ENCODE assay signal across 24 cellular contexts in genomic region chr6:119566546-119567263, GRCh38.
DNase-seq lines count a peak whose midpoint lies in the region; ATAC-seq, FAIRE-seq and TF ChIP-seq lines count a peak whose summit lies in the region.
"Had no signal": no experiment of that assay in that cellular context is flagged by ENCODE, and none has a peak within 500 bp of the region (broad histone marks: within the 10 kb centered on the region; RNA-seq: fewer than 3 reads in every experiment).

No MANE protein-coding gene starts in this region.

- H4K20me1 ChIP-seq in K562 (replicated peaks; ENCODE audit: control insufficient read depth, insufficient read depth, low read length), result no peaks in the 10 kb centered on the region
- H4K20me1 ChIP-seq: BLaER1 had no signal

- peak overlapping the region; percentile 95 for H2AFZ ChIP-seq in K562 (ENCODE audit: low read depth, low read length)

- TF ChIP-seq POLR2A in K562 (conservative IDR thresholded peaks at IDR 0.05), result peak; percentile 96
- TF ChIP-seq POLR2A in prostate gland (IDR thresholded peaks at IDR 0.05), result no peak

- peak overlapping the region; percentile 42 for H3K4me3 ChIP-seq in K562
- peak overlapping the region in 1 of 2 donors; percentile 0 for H3K4me3 ChIP-seq in prostate gland
- H3K4me3 ChIP-seq: BLaER1, MG63 had no signal

- no peaks in the 10 kb centered on the region for H3K79me2 ChIP-seq in K562 (ENCODE audit: control insufficient read depth, insufficient read depth, low read length)

- H3K27me3 ChIP-seq in K562 (ENCODE audit: control insufficient read depth in 2 of 2, insufficient read depth in 2 of 2, low read length in 2 of 2) (no peaks in the 10 kb centered on the region), prostate gland (replicated peaks; ENCODE audit: insufficient read depth) (no peaks in the 10 kb centered on the region)
- H3K27me3 ChIP-seq: BLaER1, MG63 had no signal

- H3K27ac ChIP-seq in K562 (ENCODE audit: extremely low read depth, low read depth, low read length) (peak overlapping the region; percentile 84), prostate gland (no peak overlapping the region)
- H3K27ac ChIP-seq: 22Rv1, BLaER1, KMS-11 had no signal

- 22% methylated on average over 19 of the region's 19 CpGs for WGBS in K562 (ENCODE audit: insufficient coverage, low coverage, missing lambda C conversion rate)
- WGBS in prostate gland, result 53% methylated on average over 19 of the region's 19 CpGs

- peak overlapping the region in 1 of 2 experiments; percentile 70; a peak in 2 of 4 replicates for H3K9ac ChIP-seq in K562 (ENCODE audit: insufficient read depth in 1 of 2, low read depth in 2 of 2, low read length in 2 of 2)
- H3K9ac ChIP-seq: BLaER1, KMS-11 had no signal

- TF ChIP-seq CTCF in K562 (IDR thresholded peaks at IDR 0.05 in 2 of 3, conservative IDR thresholded peaks at IDR 0.05 in 1 of 3; ENCODE audit: insufficient read depth in 2 of 3, low read depth in 1 of 3, low read length in 3 of 3), result no peak
- no peak for TF ChIP-seq CTCF in prostate gland (IDR thresholded peaks at IDR 0.05)

- POLR2A ChIA-PET in K562 (lab: Yijun Ruan, JAX), result interaction anchor here (0.7 kb wide), 1 partner anchor 434 kb away, joined by 3 read pairs; no protein-coding TSS in a partner anchor

- H3K9me1 ChIP-seq in K562 (ENCODE audit: control insufficient read depth, insufficient read depth, low read length), result no peaks in the 10 kb centered on the region

- H3K9me3 ChIP-seq in K562 (replicated peaks; ENCODE audit: control insufficient read depth, insufficient read depth, low read depth, low read length) (no peaks in the 10 kb centered on the region), prostate gland (no peaks in the 10 kb centered on the region)
- H3K9me3 ChIP-seq: BLaER1, MG63 had no signal

- H3K36me3 ChIP-seq in K562 (ENCODE audit: control insufficient read depth, insufficient read depth, low read length) (no peaks in the 10 kb centered on the region), prostate gland (no peaks in the 10 kb centered on the region)
- H3K36me3 ChIP-seq: BLaER1, MG63 had no signal

- CTCF ChIA-PET in K562 (lab: Yijun Ruan, JAX; ENCODE audit: low intra/inter-chr PET ratio), result no interaction called here

- TF ChIP-seq RAD21 in K562 (CRISPR knock-in tag; conservative IDR thresholded peaks at IDR 0.05 in 1 of 2, IDR thresholded peaks at IDR 0.05 in 1 of 2), result 0 out of 4 replicates have a peak, but pooled peaks of 1 of the 2 experiments have one; percentile 6

- in situ Hi-C loops in K562 (cut with MboI), result no loop called here

- no peak for TF ChIP-seq EP300 in K562 (IDR thresholded peaks at IDR 0.05; ENCODE audit: low read length)

- no TSS peak for BruUV-seq in K562 (replicated peaks; lab: Mats Ljungman, UMichigan)

- peak; percentile 99 for ATAC-seq in K562
- ATAC-seq in left lobe of liver, result no peak

- DNase-seq in DMS 273 (lab: John Stamatoyannopoulos, UW; ENCODE audit: unreplicated experiment), result peak; percentile 9
- DNase-seq in DMS 273 treated with DMSO at 0.1 percent for 48 hours (lab: John Stamatoyannopoulos, UW), result no peak
- peak; percentile 72 for DNase-seq in NCI-H1048 (lab: John Stamatoyannopoulos, UW)
- peak in 3 of 4 experiments; percentile 12 to 91 (median 59) for DNase-seq in K562 (ENCODE audit: extremely low read depth in 1 of 4, low spot score in 3 of 4)
- DNase-seq in prostate gland (ENCODE audit: low spot score), result peak; percentile 39
- no peak for DNase-seq in left lobe of liver (ENCODE audit: low spot score)
- DNase-seq in NCI-H1930 (lab: John Stamatoyannopoulos, UW), result no peak
- DNase-seq in OCI-M1 (lab: John Stamatoyannopoulos, UW), result no peak
- DNase-seq: Calu3; CD4-positive, alpha-beta memory T cell; GOT3; HFFc6; MG63; NCI-H1092; NCI-H1694; NCI-H2107; NCI-H510A; NCI-H774; SW 1271 had no signal

- intact Hi-C loops in K562 (cut with micrococcal nuclease) (loop anchor here (10.0 kb wide), 1 partner anchor 158 kb away; no protein-coding TSS in a partner anchor), prostate gland (cut with DNase I) (no loop called here)

- H3K4me2 ChIP-seq in K562 (ENCODE audit: insufficient read depth, low read length), result peak overlapping the region; percentile 77
- H3K4me2 ChIP-seq: BLaER1, KMS-11 had no signal

- peak; percentile 92 for FAIRE-seq in K562 (lab: Jason Lieb, UNC)
- FAIRE-seq: GM12892, GM18507 had no signal

- H3K4me1 ChIP-seq in K562 (replicated peaks in 1 of 2; ENCODE audit: control insufficient read depth in 2 of 2, insufficient read depth in 2 of 2, low read length in 2 of 2) (peaks cover 0 to 3% of the 10 kb centered on the region in 2 experiments; a peak in 2 of 5 replicates), prostate gland (replicated peaks) (no peaks in the 10 kb centered on the region)
- H3K4me1 ChIP-seq: BLaER1 had no signal

TF ChIP-seq in K562, 482 proteins besides CTCF, POLR2A, EP300 and RAD21 (continues in another document):
- peak; percentile 40; the same call in 1 of the 2 replicates for TF ChIP-seq SOX6 (IDR thresholded peaks at IDR 0.05)
- TF ChIP-seq, protein P1, sequence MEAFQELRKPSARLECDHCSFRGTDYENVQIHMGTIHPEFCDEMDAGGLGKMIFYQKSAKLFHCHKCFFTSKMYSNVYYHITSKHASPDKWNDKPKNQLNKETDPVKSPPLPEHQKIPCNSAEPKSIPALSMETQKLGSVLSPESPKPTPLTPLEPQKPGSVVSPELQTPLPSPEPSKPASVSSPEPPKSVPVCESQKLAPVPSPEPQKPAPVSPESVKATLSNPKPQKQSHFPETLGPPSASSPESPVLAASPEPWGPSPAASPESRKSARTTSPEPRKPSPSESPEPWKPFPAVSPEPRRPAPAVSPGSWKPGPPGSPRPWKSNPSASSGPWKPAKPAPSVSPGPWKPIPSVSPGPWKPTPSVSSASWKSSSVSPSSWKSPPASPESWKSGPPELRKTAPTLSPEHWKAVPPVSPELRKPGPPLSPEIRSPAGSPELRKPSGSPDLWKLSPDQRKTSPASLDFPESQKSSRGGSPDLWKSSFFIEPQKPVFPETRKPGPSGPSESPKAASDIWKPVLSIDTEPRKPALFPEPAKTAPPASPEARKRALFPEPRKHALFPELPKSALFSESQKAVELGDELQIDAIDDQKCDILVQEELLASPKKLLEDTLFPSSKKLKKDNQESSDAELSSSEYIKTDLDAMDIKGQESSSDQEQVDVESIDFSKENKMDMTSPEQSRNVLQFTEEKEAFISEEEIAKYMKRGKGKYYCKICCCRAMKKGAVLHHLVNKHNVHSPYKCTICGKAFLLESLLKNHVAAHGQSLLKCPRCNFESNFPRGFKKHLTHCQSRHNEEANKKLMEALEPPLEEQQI (IDR thresholded peaks at IDR 0.05), result 0 out of 2 replicates have a peak, but pooled peaks have one; percentile 58

Comparison
In these comparisons a context has a peak if more than half of its experiments do, and no peak if none do; other contexts are left out.
1. DNase-seq: peak in DMS 273 (single experiment), NCI-H1048 (single experiment), K562 (3 of 4) and prostate gland (single experiment); none in DMS 273 treated with DMSO at 0.1 percent for 48 hours (single experiment), left lobe of liver (single experiment), NCI-H1930 (0 of 2) and OCI-M1 (single experiment).